Comparison of ENCODE assay signal across 11 cellular contexts in the genomic region with DNA sequence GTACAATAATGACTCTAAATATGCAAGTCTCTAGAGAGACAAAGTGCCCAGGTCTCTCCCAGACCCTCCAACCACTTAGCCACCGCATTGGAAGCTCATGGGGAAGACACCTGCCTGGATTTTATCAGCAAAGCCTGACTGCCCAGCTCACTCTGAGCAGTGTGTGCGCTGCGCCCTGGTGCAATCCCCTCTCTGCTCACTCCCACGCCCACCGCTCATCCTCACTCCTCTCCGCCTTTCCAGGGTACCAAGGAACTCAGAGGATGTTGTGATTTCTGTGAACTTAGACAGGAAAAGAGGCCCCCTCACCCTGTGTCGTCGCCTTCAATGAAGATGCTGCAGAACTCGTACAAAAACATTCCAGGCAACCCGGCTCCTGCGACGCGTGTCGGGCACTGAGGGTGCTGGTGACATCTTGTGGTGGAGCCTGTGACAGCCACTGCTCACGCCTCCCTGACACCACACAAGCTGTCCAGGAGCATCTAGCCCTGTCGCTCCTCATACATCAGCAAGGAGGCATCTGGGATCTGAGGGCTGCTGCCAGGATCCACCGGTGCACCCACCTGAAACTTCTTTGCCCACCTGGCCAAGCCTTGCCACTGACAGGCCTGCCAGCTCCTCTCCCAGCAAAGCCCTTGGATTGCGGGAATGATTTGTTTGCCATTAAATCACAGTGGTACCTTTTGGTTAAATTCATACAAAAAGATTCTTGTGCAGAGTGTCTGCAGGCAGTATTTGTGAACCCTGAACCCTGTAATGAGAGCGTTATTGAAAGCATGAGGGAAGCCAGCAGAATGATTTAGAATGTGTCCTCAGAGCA.
DNase-seq lines count a peak whose midpoint lies in the region; ATAC-seq, FAIRE-seq and TF ChIP-seq lines count a peak whose summit lies in the region.
"Had no signal": no experiment of that assay in that cellular context is flagged by ENCODE, and none has a peak within 500 bp of the region (broad histone marks: within the 10 kb centered on the region; RNA-seq: fewer than 3 reads in every experiment).

No MANE protein-coding gene starts in this region.

- no peak for FAIRE-seq in GM12891 (lab: Jason Lieb, UNC)

- H3K9me3 ChIP-seq in mucosa of descending colon: no peaks in the 10 kb centered on the region
- H3K9me3 ChIP-seq: SJSA1 had no signal

- intact Hi-C loops in mucosa of descending colon (cut with DNase I, micrococcal nuclease): no loop called here

- H3K4me3 ChIP-seq in HL-60 (replicated peaks; ENCODE audit: insufficient read depth, low read length) (no peak overlapping the region), mucosa of descending colon (no peak overlapping the region)
- H3K4me3 ChIP-seq: lung, SJSA1 had no signal

- ATAC-seq in mucosa of descending colon (no peak), HG02763 (IDR thresholded peaks at IDR 0.05; ENCODE audit: unreplicated experiment) (no peak), HG03571 (IDR thresholded peaks at IDR 0.05; ENCODE audit: unreplicated experiment) (no peak)

- no peak overlapping the region for H3K27ac ChIP-seq in HL-60 (replicated peaks)
- H3K27ac ChIP-seq: SJSA1 had no signal

- DNase-seq in DMS53 treated with DMSO at 0.1 percent for 48 hours (lab: John Stamatoyannopoulos, UW; ENCODE audit: unreplicated experiment) (peak; percentile 36), HL-60 (ENCODE audit: low read depth in 1 of 2, low spot score in 1 of 2) (peak in 1 of 2 experiments; percentile 30), anterior cingulate cortex (lab: John Stamatoyannopoulos, UW) (peak in 46 of 58 donors; percentile 3 to 69 (median 26)), myocyte (ENCODE audit: low read depth) (peak; percentile 3), mucosa of descending colon (no peak), GM12891 (ENCODE audit: insufficient read length, low spot score) (no peak)
- DNase-seq: aorta had no signal

- no peaks in the 10 kb centered on the region for H3K4me1 ChIP-seq in mucosa of descending colon (ENCODE audit: low read depth)
- H3K4me1 ChIP-seq: SJSA1 had no signal

- TF ChIP-seq CTCF in HL-60 (IDR thresholded peaks at IDR 0.05; ENCODE audit: insufficient read depth, low read length) (peak; percentile 71), mucosa of descending colon (IDR thresholded peaks at IDR 0.05) (no peak)

- TF ChIP-seq POLR2A in GM12891 (IDR thresholded peaks at IDR 0.05; ENCODE audit: low read depth, low read length): no peak

- peaks cover 7% of the 10 kb centered on the region for H3K27me3 ChIP-seq in HL-60 (ENCODE audit: insufficient read depth, poor library complexity, severe bottlenecking)
- H3K27me3 ChIP-seq: SJSA1 had no signal

- no peaks in the 10 kb centered on the region for H3K36me3 ChIP-seq in mucosa of descending colon (ENCODE audit: low read depth)
- H3K36me3 ChIP-seq: SJSA1 had no signal

TF ChIP-seq in GM12891, 5 proteins besides CTCF, POLR2A, EP300 and RAD21:
- TF ChIP-seq PAX5 (IDR thresholded peaks at IDR 0.05; ENCODE audit: insufficient read depth, low read length, severe bottlenecking): no peak
- TF ChIP-seq POU2F2 (IDR thresholded peaks at IDR 0.05; ENCODE audit: low read depth, low read length): no peak
- TF ChIP-seq SPI1 (IDR thresholded peaks at IDR 0.05; ENCODE audit: low read depth, low read length): no peak
- no peak for TF ChIP-seq POLR2AphosphoS5 (IDR thresholded peaks at IDR 0.05; ENCODE audit: low read depth, low read length)
- TF ChIP-seq TAF1 (IDR thresholded peaks at IDR 0.05; ENCODE audit: low read depth, low read length): no peak
TF ChIP-seq in GM12891: peak in this region for 0.

Comparison
In these comparisons a context has a peak if more than half of its experiments do, and no peak if none do; other contexts are left out.
1. DNase-seq: peak in DMS53 treated with DMSO at 0.1 percent for 48 hours (single experiment), anterior cingulate cortex (46 of 58) and myocyte (single experiment); none in mucosa of descending colon (0 of 3) and GM12891 (single experiment).